Comparison of ENCODE assay signal across 12 cellular contexts in genomic region chr19:34224996-34225658, GRCh38. TPM values are rescaled to one million over a fixed set of nuclear protein-coding genes. Genes with fewer than 3 reads are reported as not detected.
DNase-seq lines count a peak whose midpoint lies in the region.
"Had no signal": no experiment of that assay in that cellular context is flagged by ENCODE, and none has a peak within 500 bp of the region (broad histone marks: within the 10 kb centered on the region; RNA-seq: fewer than 3 reads in every experiment).

No MANE protein-coding gene starts in this region.

- peaks cover 35 to 56% (median 50%) of the 10 kb centered on the region in 3 donors for H3K4me1 Mint-ChIP-seq in CD8-positive, alpha-beta memory T cell
- peaks cover 24 to 52% of the 10 kb centered on the region in 2 donors for H3K4me1 Mint-ChIP-seq in immature natural killer cell

- DNase-seq in CD8-positive, alpha-beta memory T cell, result no peak
- peak; percentile 38 for DNase-seq in HT1080 (ENCODE audit: low read depth)
- DNase-seq in adipocyte (ENCODE audit: low read depth), result peak; percentile 40
- no peak for DNase-seq in immature natural killer cell
- DNase-seq in NCI-H2081 treated with DMSO at 0.1 percent for 48 hours (lab: John Stamatoyannopoulos, UW), result no peak
- DNase-seq in GOT3 (lab: John Stamatoyannopoulos, UW), result no peak
- no peak for DNase-seq in AG08396 (ENCODE audit: low spot score)
- DNase-seq in NCI-H1417 (lab: John Stamatoyannopoulos, UW), result no peak
- DNase-seq: NCI-H526, T-helper 9 cell had no signal

- no peaks in the 10 kb centered on the region for H3K9me3 Mint-ChIP-seq in CD8-positive, alpha-beta memory T cell
- no peaks in the 10 kb centered on the region for H3K9me3 Mint-ChIP-seq in immature natural killer cell
- H3K9me3 Mint-ChIP-seq: IgD-negative memory B cell had no signal

- H3K9ac ChIP-seq in adipocyte (ENCODE audit: low read length), result no peak overlapping the region

- H3K4me3 ChIP-seq in CD8-positive, alpha-beta memory T cell (ENCODE audit: low read length), result no peak overlapping the region
- peak overlapping the region; percentile 7 for H3K4me3 ChIP-seq in adipocyte (ENCODE audit: low read length)
- H3K4me3 ChIP-seq: adrenal gland had no signal

- peak overlapping the region; percentile 34 to 87 (median 56) for H3K27ac Mint-ChIP-seq in CD8-positive, alpha-beta memory T cell
- peak overlapping the region in 5 of 6 donors; percentile 27 to 72 (median 31) for H3K27ac Mint-ChIP-seq in immature natural killer cell
- H3K27ac Mint-ChIP-seq: IgD-negative memory B cell had no signal

- H3K27me3 Mint-ChIP-seq in CD8-positive, alpha-beta memory T cell, result no peaks in the 10 kb centered on the region
- peaks cover 0 to 2% (median 2%) of the 10 kb centered on the region in 3 donors for H3K27me3 Mint-ChIP-seq in immature natural killer cell (ENCODE audit: low read depth in 3 of 3)
- H3K27me3 Mint-ChIP-seq: IgD-negative memory B cell had no signal

- POLR2A ChIA-PET in CD8-positive, alpha-beta memory T cell (lab: Charles Lee), result interaction anchor here (1.3 kb wide), 1 partner anchor 52 kb away, joined by 3 read pairs; no protein-coding TSS in a partner anchor

- CTCF ChIA-PET in CD8-positive, alpha-beta memory T cell (lab: Charles Lee), result no interaction called here

- peaks cover 11 to 90% (median 47%) of the 10 kb centered on the region in 3 donors for H3K36me3 Mint-ChIP-seq in CD8-positive, alpha-beta memory T cell
- peaks cover 10 to 66% (median 50%) of the 10 kb centered on the region in 3 donors for H3K36me3 Mint-ChIP-seq in immature natural killer cell

- no peaks in the 10 kb centered on the region for H3K9me3 ChIP-seq in CD8-positive, alpha-beta memory T cell (ENCODE audit: low read length)
- no peaks in the 10 kb centered on the region for H3K9me3 ChIP-seq in adipocyte (ENCODE audit: control insufficient read depth, low read length)
- H3K9me3 ChIP-seq: adrenal gland had no signal

- H3K36me3 ChIP-seq in CD8-positive, alpha-beta memory T cell (ENCODE audit: insufficient read depth, low read length), result peaks cover 62% of the 10 kb centered on the region
- H3K36me3 ChIP-seq in adipocyte (ENCODE audit: control insufficient read depth, insufficient read depth, low read length, severe bottlenecking), result peaks cover 88% of the 10 kb centered on the region

- no peak overlapping the region for H3K27ac ChIP-seq in CD8-positive, alpha-beta memory T cell (ENCODE audit: low read depth, low read length)

- peaks cover 17% of the 10 kb centered on the region for H3K4me1 ChIP-seq in CD8-positive, alpha-beta memory T cell (ENCODE audit: insufficient read depth, low read length)
- peaks cover 43% of the 10 kb centered on the region for H3K4me1 ChIP-seq in adipocyte (ENCODE audit: control insufficient read depth, insufficient read depth, low read length)

- H3K4me3 Mint-ChIP-seq in CD8-positive, alpha-beta memory T cell, result peak overlapping the region in 2 of 7 donors; percentile 9 to 41
- peak overlapping the region in 1 of 5 donors; percentile 9 for H3K4me3 Mint-ChIP-seq in immature natural killer cell

- no peaks in the 10 kb centered on the region for H3K27me3 ChIP-seq in CD8-positive, alpha-beta memory T cell (ENCODE audit: insufficient read depth, low read length, poor library complexity, severe bottlenecking)
- H3K27me3 ChIP-seq in adipocyte (replicated peaks; ENCODE audit: control insufficient read depth, insufficient read depth, low read length), result no peaks in the 10 kb centered on the region
- H3K27me3 ChIP-seq: adrenal gland had no signal

RNA-seq across cellular contexts. Expression of gene GARRE1, which starts 29.2 kb away (rescaled TPM):
- total RNA-seq in CD8-positive, alpha-beta memory T cell, result 10 to 100 TPM; 12.1 to 13.5 TPM
- 6.1 TPM for polyA plus RNA-seq in CD8-positive, alpha-beta memory T cell
- total RNA-seq in HT1080 (2014; rRNA removed; shearing (Covaris generic)), result 7.5 and 8.1 TPM in 2 replicates
- polyA plus RNA-seq in HT1080 (2015; cell fraction: cytosol; rRNA removed), result 6.3 and 8.1 TPM in 2 replicates
- polyA plus RNA-seq in HT1080 (2015; cell fraction: nucleus; rRNA removed), result 13.0 and 15.7 TPM in 2 replicates
- 1 to 10 TPM in 2 of 3 donors, under 1 TPM in 1; 0.93 to 4.0 (median 2.7) TPM for polyA plus RNA-seq in immature natural killer cell

RNA-seq across cellular contexts. Expression of gene LSM14A, which starts 52.8 kb away (rescaled TPM):
- total RNA-seq in CD8-positive, alpha-beta memory T cell, result 100 to 1,000 TPM; 111 to 129 TPM
- polyA plus RNA-seq in CD8-positive, alpha-beta memory T cell, result 167 TPM
- total RNA-seq in HT1080 (2014; rRNA removed; shearing (Covaris generic)), result 60.0 and 137 TPM in 2 replicates
- polyA plus RNA-seq in HT1080 (2015; cell fraction: cytosol; rRNA removed), result 100 and 107 TPM in 2 replicates
- 68.1 and 68.7 TPM in 2 replicates for polyA plus RNA-seq in HT1080 (2015; cell fraction: nucleus; rRNA removed)
- 100 to 1,000 TPM; 120 to 175 (median 157) TPM for polyA plus RNA-seq in immature natural killer cell

Comparison
In these comparisons a context has a peak if more than half of its experiments do, and no peak if none do; other contexts are left out.
1. DNase-seq: peak in HT1080 (single experiment) and adipocyte (single experiment); none in CD8-positive, alpha-beta memory T cell (0 of 5), immature natural killer cell (0 of 3), NCI-H2081 treated with DMSO at 0.1 percent for 48 hours (single experiment), GOT3 (single experiment), AG08396 (single experiment) and NCI-H1417 (0 of 3).